ENCODE assay signal across 2 cellular contexts in genomic region chr20:23644159-23644558, GRCh38.
TF ChIP-seq lines count a peak whose summit lies in the region.

No MANE protein-coding gene starts in this region.

TF ChIP-seq in HepG2, 621 proteins besides CTCF, POLR2A, EP300 and RAD21:
- no peak for TF ChIP-seq NR1H2 (CRISPR knock-in tag; IDR thresholded peaks at IDR 0.05; ENCODE audit: borderline replicate concordance, low read depth)
- TF ChIP-seq MNT (IDR thresholded peaks at IDR 0.05), result peak; percentile 89

TF ChIP-seq in GM23338, 12 proteins besides CTCF, POLR2A, EP300 and RAD21:
- no peak for TF ChIP-seq JUNB (IDR thresholded peaks at IDR 0.05; ENCODE audit: unreplicated experiment)
- no peak for TF ChIP-seq CREB1 (CRISPR knock-in tag; IDR thresholded peaks at IDR 0.05; ENCODE audit: low read depth)
- no peak for TF ChIP-seq ZNF114 (CRISPR knock-in tag; IDR thresholded peaks at IDR 0.05)
- TF ChIP-seq ZNF462 (CRISPR knock-in tag; IDR thresholded peaks at IDR 0.05), result no peak
